ENCODE assay signal across 8 cellular contexts in genomic region chr1:91730781-91731732, GRCh38.
DNase-seq lines count a peak whose midpoint lies in the region; ATAC-seq and TF ChIP-seq lines count a peak whose summit lies in the region.

No MANE protein-coding gene starts in this region.

- no peak overlapping the region for H3K23ac ChIP-seq in mesenchymal stem cell (ENCODE audit: low read length in 2 of 2)

- peaks cover 8% of the 10 kb centered on the region for H3K79me1 ChIP-seq in mesenchymal stem cell (replicated peaks; ENCODE audit: low read length, poor library complexity, severe bottlenecking)

- H3K18ac ChIP-seq in mesenchymal stem cell (ENCODE audit: low read depth in 1 of 2, low read length in 2 of 2): no peak overlapping the region

- peak overlapping the region; percentile 70 for H3K9ac ChIP-seq in mesenchymal stem cell (ENCODE audit: low read length)

- H4K91ac ChIP-seq in mesenchymal stem cell (ENCODE audit: low read length): no peak overlapping the region

- no peak overlapping the region for H3K4ac ChIP-seq in mesenchymal stem cell (ENCODE audit: low read depth in 1 of 2, low read length in 2 of 2)

- no peak overlapping the region for H2BK120ac ChIP-seq in mesenchymal stem cell (ENCODE audit: low read depth, low read length)

- H3K4me1 ChIP-seq in mesenchymal stem cell (ENCODE audit: control insufficient read depth, insufficient read depth, low read depth, low read length): peaks cover 19% of the 10 kb centered on the region

- peak; percentile 36 for ATAC-seq in HG03565 (IDR thresholded peaks at IDR 0.05; ENCODE audit: unreplicated experiment)

- in situ Hi-C loops in ACHN (cut with HindIII; ENCODE audit: low pct_ligation_motif_present, low pct_unique_long_range_greater_than_20kb, low sequenced_read_pairs): no loop called here
- in situ Hi-C loops in astrocyte of the spinal cord (cut with HindIII; ENCODE audit: low sequenced_read_pairs): no loop called here

- H2BK12ac ChIP-seq in mesenchymal stem cell (ENCODE audit: low read length in 2 of 2): no peak overlapping the region

- no peak overlapping the region for H2AFZ ChIP-seq in mesenchymal stem cell (ENCODE audit: low read depth, low read length)

- WGBS in mesenchymal stem cell: 86% methylated on average over 15 of the region's 15 CpGs

- no peaks in the 10 kb centered on the region for H3K9me3 ChIP-seq in mesenchymal stem cell (ENCODE audit: control insufficient read depth, low read length)

- peak overlapping the region; percentile 67 for H2AK5ac ChIP-seq in mesenchymal stem cell (ENCODE audit: low read length, severe bottlenecking)

- H3K4me2 ChIP-seq in mesenchymal stem cell (ENCODE audit: low read length, poor library complexity, severe bottlenecking): no peak overlapping the region

- H3K27me3 ChIP-seq in mesenchymal stem cell (ENCODE audit: control insufficient read depth in 1 of 2, insufficient read depth in 1 of 2, low read length in 2 of 2): no peaks in the 10 kb centered on the region

- H2BK15ac ChIP-seq in mesenchymal stem cell (ENCODE audit: low read depth, poor library complexity, severe bottlenecking): no peak overlapping the region

- H3K14ac ChIP-seq in mesenchymal stem cell (ENCODE audit: low read length in 2 of 2): no peak overlapping the region

- H3K36me3 ChIP-seq in mesenchymal stem cell (ENCODE audit: control insufficient read depth in 1 of 2, insufficient read depth in 2 of 2, low read depth in 1 of 2, low read length in 2 of 2): peaks cover 3 to 93% of the 10 kb centered on the region in 2 experiments

- TF ChIP-seq CTCF in astrocyte of the spinal cord (IDR thresholded peaks at IDR 0.05; ENCODE audit: low read depth, low read length): no peak

- H3K4me3 ChIP-seq in astrocyte of the spinal cord (ENCODE audit: low read depth, low read length) (no peak overlapping the region), mesenchymal stem cell (ENCODE audit: insufficient read depth in 1 of 2, low read depth in 1 of 2, low read length in 2 of 2) (peak overlapping the region in 1 of 2 experiments; percentile 39)

- peak overlapping the region; percentile 98 for H3K27ac ChIP-seq in mesenchymal stem cell (ENCODE audit: low read length, poor library complexity, severe bottlenecking)

- H2BK5ac ChIP-seq in mesenchymal stem cell (ENCODE audit: low read depth, low read length, poor library complexity, severe bottlenecking): peak overlapping the region; percentile 76

- H4K8ac ChIP-seq in mesenchymal stem cell (ENCODE audit: low read length): no peak overlapping the region

- DNase-seq in ACHN: peak; percentile 10
- DNase-seq in astrocyte of the spinal cord (ENCODE audit: low read depth, low spot score): peak; percentile 63
- DNase-seq in mesenchymal stem cell: peak; percentile 51
- DNase-seq in NCI-H69 (lab: John Stamatoyannopoulos, UW): no peak
- no peak for DNase-seq in mucosa of gallbladder (ENCODE audit: low spot score)
- DNase-seq in NCI-H524 (lab: John Stamatoyannopoulos, UW): no peak
- DNase-seq in activated CD8-positive, alpha-beta memory T cell treated with anti-CD3 and anti-CD28 coated beads, Interleukin-2, amount 50 U/mL, for 48 hours: no peak

Comparison
In these comparisons a context has a peak if more than half of its experiments do, and no peak if none do; other contexts are left out.
1. DNase-seq: peak in ACHN (single experiment), astrocyte of the spinal cord (single experiment) and mesenchymal stem cell (single experiment); none in NCI-H69 (single experiment), mucosa of gallbladder (single experiment), NCI-H524 (0 of 2) and activated CD8-positive, alpha-beta memory T cell treated with anti-CD3 and anti-CD28 coated beads, Interleukin-2, amount 50 U/mL, for 48 hours (single experiment).